9 cellular contexts compared by ENCODE assay signal in genomic region chr18:76495435-76496199, GRCh38. TPM values are rescaled to one million over a fixed set of nuclear protein-coding genes. Genes with fewer than 3 reads are reported as not detected.
DNase-seq lines count a peak whose midpoint lies in the region; ATAC-seq, FAIRE-seq and TF ChIP-seq lines count a peak whose summit lies in the region.
"Had no signal": no experiment of that assay in that cellular context is flagged by ENCODE, and none has a peak within 500 bp of the region (broad histone marks: within the 10 kb centered on the region; RNA-seq: fewer than 3 reads in every experiment).

No MANE protein-coding gene starts in this region.

- intact Hi-C loops in CD14-positive monocyte (cut with micrococcal nuclease): loop anchor here (2.0 to 10.0 kb wide), 3 partner anchors 21 to 72 kb away; no protein-coding TSS in a partner anchor
- intact Hi-C loops in ascending aorta (cut with DNase I): loop anchor here (10.0 kb wide), 3 partner anchors 1281 to 2001 kb away; partner anchors contain the start of genes CNDP2, TSHZ1 and ZNF407

- peak overlapping the region; percentile 70 for H3K9ac ChIP-seq in iPS-18a (ENCODE audit: low read length)

- peak; percentile 86 for DNase-seq in CD14-positive monocyte (ENCODE audit: low spot score)
- DNase-seq in GM19239 (ENCODE audit: insufficient read length, low spot score): no peak
- DNase-seq in NCI-H345 (lab: John Stamatoyannopoulos, UW): peak; percentile 36
- peak in 1 of 2 donors; percentile 78 for DNase-seq in ascending aorta (ENCODE audit: low spot score in 2 of 2)
- no peak for DNase-seq in skeletal muscle cell (ENCODE audit: low read depth)
- no peak for DNase-seq in T1000 (lab: John Stamatoyannopoulos, UW)

- H3K9me3 Mint-ChIP-seq in CD14-positive monocyte: peaks cover 0 to 2% (median 0%) of the 10 kb centered on the region in 7 donors

- H3K4me1 Mint-ChIP-seq in CD14-positive monocyte: peaks cover 45% of the 10 kb centered on the region

- peak overlapping the region; percentile 49 to 54 for H3K27ac ChIP-seq in ascending aorta
- no peak overlapping the region for H3K27ac ChIP-seq in iPS-18a (ENCODE audit: low read length)

- H3K4me3 ChIP-seq in ascending aorta: peak overlapping the region; percentile 78 to 80
- H3K4me3 ChIP-seq in iPS-18a (ENCODE audit: low read length): peak overlapping the region; percentile 80
- H3K4me3 ChIP-seq in skeletal muscle cell (ENCODE audit: low read depth, low read length): peak overlapping the region; percentile 83
- H3K4me3 ChIP-seq: K562 had no signal

- H3K36me3 ChIP-seq in ascending aorta: no peaks in the 10 kb centered on the region
- H3K36me3 ChIP-seq in iPS-18a (ENCODE audit: control insufficient read depth, low read depth, low read length): no peaks in the 10 kb centered on the region

- H3K4me3 Mint-ChIP-seq in CD14-positive monocyte: peak overlapping the region; percentile 92 to 93

- TF ChIP-seq CTCF in CD14-positive monocyte (IDR thresholded peaks at IDR 0.05) (no peak), ascending aorta (IDR thresholded peaks at IDR 0.05) (no peak)

- no peaks in the 10 kb centered on the region for H3K27me3 Mint-ChIP-seq in CD14-positive monocyte (ENCODE audit: low read depth in 3 of 3)

- H3K9me3 ChIP-seq in ascending aorta: no peaks in the 10 kb centered on the region
- H3K9me3 ChIP-seq in iPS-18a (ENCODE audit: control insufficient read depth, low read depth, low read length): no peaks in the 10 kb centered on the region

- H3K27ac Mint-ChIP-seq in CD14-positive monocyte: peak overlapping the region; percentile 92 to 99 (median 98)

- peak; percentile 82 for FAIRE-seq in GM19239 (lab: Jason Lieb, UNC)
- FAIRE-seq: K562 had no signal

- H3K4me1 ChIP-seq in ascending aorta (peaks cover 6 to 7% of the 10 kb centered on the region in 2 donors), iPS-18a (ENCODE audit: control insufficient read depth, low read depth, low read length) (peaks cover 23% of the 10 kb centered on the region)

- H3K27me3 ChIP-seq in ascending aorta (no peaks in the 10 kb centered on the region), iPS-18a (ENCODE audit: control insufficient read depth, insufficient read depth, low read length) (peaks cover 51% of the 10 kb centered on the region)

- H3K36me3 Mint-ChIP-seq in CD14-positive monocyte: no peaks in the 10 kb centered on the region

- no peak for ATAC-seq in HG03378 (IDR thresholded peaks at IDR 0.05; ENCODE audit: unreplicated experiment)

RNA-seq across cellular contexts. Expression of gene ZNF516, which starts 0.6 kb away (rescaled TPM):
- polyA plus RNA-seq in CD14-positive monocyte: 1 to 10 TPM; 5.0 to 8.6 TPM
- 21.6 TPM for total RNA-seq in ascending aorta

Comparison
In these comparisons a context has a peak if more than half of its experiments do, and no peak if none do; other contexts are left out.
1. DNase-seq: peak in CD14-positive monocyte (single experiment) and NCI-H345 (single experiment); none in GM19239 (single experiment), skeletal muscle cell (single experiment) and T1000 (single experiment).
2. Peak in every context shown above with its lines, with median percentiles within 50 percentile points of each other: H3K4me3 ChIP-seq.